14 cellular contexts compared by ENCODE assay signal in genomic region chr4:165060938-165061337, GRCh38. TPM values are rescaled to one million over a fixed set of nuclear protein-coding genes. Genes with fewer than 3 reads are reported as not detected.
DNase-seq lines count a peak whose midpoint lies in the region; ATAC-seq, FAIRE-seq and TF ChIP-seq lines count a peak whose summit lies in the region.
"Had no signal": no experiment of that assay in that cellular context is flagged by ENCODE, and none has a peak within 500 bp of the region (broad histone marks: within the 10 kb centered on the region; RNA-seq: fewer than 3 reads in every experiment).

No MANE protein-coding gene starts in this region.

- no peak for TF ChIP-seq EP300 in K562 (IDR thresholded peaks at IDR 0.05; ENCODE audit: low read length)

- H3K18ac ChIP-seq in mesenchymal stem cell (ENCODE audit: low read depth in 1 of 2, low read length in 2 of 2): no peak overlapping the region

- H3K14ac ChIP-seq in mesenchymal stem cell (ENCODE audit: low read length in 2 of 2): no peak overlapping the region

- H3K4me2 ChIP-seq in Loucy (ENCODE audit: low read depth, low read length, poor library complexity, severe bottlenecking) (no peak overlapping the region), K562 (ENCODE audit: insufficient read depth, low read length) (no peak overlapping the region), mesenchymal stem cell (ENCODE audit: low read length, poor library complexity, severe bottlenecking) (no peak overlapping the region)

- POLR2A ChIA-PET in Caco-2 (lab: Charles Lee): no interaction called here
- POLR2A ChIA-PET in K562 (lab: Yijun Ruan, JAX): no interaction called here
- POLR2A ChIA-PET in CD4-positive, alpha-beta T cell (lab: Charles Lee): no interaction called here

- WGBS in K562 (ENCODE audit: insufficient coverage, low coverage, missing lambda C conversion rate): 0% methylated on average over 1 of the region's 1 CpG
- WGBS in mesenchymal stem cell: 71% methylated on average over 1 of the region's 1 CpG

- no peak overlapping the region for H4K8ac ChIP-seq in mesenchymal stem cell (ENCODE audit: low read length)

- in situ Hi-C loops in K562 (cut with MboI): no loop called here

- H2BK120ac ChIP-seq in mesenchymal stem cell (ENCODE audit: low read depth, low read length): no peak overlapping the region

- H3K4me1 Mint-ChIP-seq in Caco-2 (ENCODE audit: low read depth, unreplicated experiment): no peaks in the 10 kb centered on the region
- no peaks in the 10 kb centered on the region for H3K4me1 Mint-ChIP-seq in CD4-positive, alpha-beta T cell (ENCODE audit: low read depth)

- H3K9me3 ChIP-seq in Caco-2: no peaks in the 10 kb centered on the region
- H3K9me3 ChIP-seq in Loucy (ENCODE audit: insufficient read depth, low read depth, low read length): no peaks in the 10 kb centered on the region
- no peaks in the 10 kb centered on the region for H3K9me3 ChIP-seq in K562 (replicated peaks; ENCODE audit: control insufficient read depth, insufficient read depth, low read depth, low read length)
- H3K9me3 ChIP-seq in mesenchymal stem cell (ENCODE audit: control insufficient read depth, low read length): no peaks in the 10 kb centered on the region
- H3K9me3 ChIP-seq in CD4-positive, alpha-beta T cell (ENCODE audit: control insufficient read depth, low read length): no peaks in the 10 kb centered on the region
- H3K9me3 ChIP-seq: gastrocnemius medialis had no signal

- H3K4me1 ChIP-seq in Caco-2: no peaks in the 10 kb centered on the region
- no peaks in the 10 kb centered on the region for H3K4me1 ChIP-seq in Loucy (ENCODE audit: insufficient read depth, low read length, poor library complexity, severe bottlenecking)
- no peaks in the 10 kb centered on the region for H3K4me1 ChIP-seq in K562 (replicated peaks in 1 of 2; ENCODE audit: control insufficient read depth in 2 of 2, insufficient read depth in 2 of 2, low read length in 2 of 2)
- no peaks in the 10 kb centered on the region for H3K4me1 ChIP-seq in mesenchymal stem cell (ENCODE audit: control insufficient read depth, insufficient read depth, low read depth, low read length)
- H3K4me1 ChIP-seq: gastrocnemius medialis had no signal

- no peak overlapping the region for H3K27ac ChIP-seq in K562 (ENCODE audit: extremely low read depth, low read depth, low read length)
- no peak overlapping the region for H3K27ac ChIP-seq in mesenchymal stem cell (ENCODE audit: low read length, poor library complexity, severe bottlenecking)
- no peak overlapping the region for H3K27ac ChIP-seq in substantia nigra (ENCODE audit: low read depth, low read length, poor library complexity, severe bottlenecking)
- H3K27ac ChIP-seq in CD4-positive, alpha-beta T cell (ENCODE audit: low read depth, low read length): no peak overlapping the region
- H3K27ac ChIP-seq: gastrocnemius medialis had no signal

- peaks cover 2% of the 10 kb centered on the region for H3K27me3 Mint-ChIP-seq in Caco-2 (ENCODE audit: insufficient read depth, unreplicated experiment)
- H3K27me3 Mint-ChIP-seq in CD4-positive, alpha-beta T cell: no peaks in the 10 kb centered on the region

- H3K36me3 ChIP-seq in Caco-2 (ENCODE audit: control insufficient read depth, insufficient read depth, low read length) (no peaks in the 10 kb centered on the region), Loucy (ENCODE audit: insufficient read depth, low read length) (no peaks in the 10 kb centered on the region), K562 (ENCODE audit: control insufficient read depth, insufficient read depth, low read length) (no peaks in the 10 kb centered on the region), mesenchymal stem cell (ENCODE audit: control insufficient read depth in 1 of 2, insufficient read depth in 2 of 2, low read depth in 1 of 2, low read length in 2 of 2) (no peaks in the 10 kb centered on the region)
- H3K36me3 ChIP-seq: gastrocnemius medialis had no signal

- no TSS peak for BruUV-seq in Caco-2 (replicated peaks; lab: Mats Ljungman, UMichigan)
- no TSS peak for BruUV-seq in K562 (replicated peaks; lab: Mats Ljungman, UMichigan)

- H2BK15ac ChIP-seq in mesenchymal stem cell (ENCODE audit: low read depth, poor library complexity, severe bottlenecking): no peak overlapping the region

- CTCF ChIA-PET in Caco-2 (lab: Charles Lee) (no interaction called here), K562 (lab: Yijun Ruan, JAX; ENCODE audit: low intra/inter-chr PET ratio) (no interaction called here)
- CTCF ChIA-PET in CD4-positive, alpha-beta T cell (lab: Charles Lee): no interaction called here

- H3K79me2 ChIP-seq in Loucy (ENCODE audit: insufficient read depth, low read length) (no peaks in the 10 kb centered on the region), K562 (ENCODE audit: control insufficient read depth, insufficient read depth, low read length) (no peaks in the 10 kb centered on the region)

- no peaks in the 10 kb centered on the region for H3K9me2 ChIP-seq in Loucy (replicated peaks; ENCODE audit: low read depth, low read length)

- H4K20me1 ChIP-seq in Loucy (ENCODE audit: insufficient read depth, low read length, poor library complexity, severe bottlenecking) (no peaks in the 10 kb centered on the region), K562 (replicated peaks; ENCODE audit: control insufficient read depth, insufficient read depth, low read length) (no peaks in the 10 kb centered on the region)

- no peaks in the 10 kb centered on the region for H3K36me3 Mint-ChIP-seq in Caco-2 (ENCODE audit: insufficient read depth, unreplicated experiment)
- H3K36me3 Mint-ChIP-seq in CD4-positive, alpha-beta T cell (ENCODE audit: low read depth): no peaks in the 10 kb centered on the region

- H2AFZ ChIP-seq in Loucy (ENCODE audit: low read length) (no peak overlapping the region), K562 (ENCODE audit: low read depth, low read length) (no peak overlapping the region), mesenchymal stem cell (ENCODE audit: low read depth, low read length) (no peak overlapping the region)

- H3F3A ChIP-seq in Loucy (ENCODE audit: low read depth): no peaks in the 10 kb centered on the region

- no peak for ATAC-seq in K562
- no peak for ATAC-seq in CD4-positive, alpha-beta T cell (ENCODE audit: poor library complexity)
- ATAC-seq: gastrocnemius medialis, left colon had no signal

- H3K27ac Mint-ChIP-seq in Caco-2 (ENCODE audit: unreplicated experiment): no peak overlapping the region
- H3K27ac Mint-ChIP-seq in CD4-positive, alpha-beta T cell: no peak overlapping the region

- H4K91ac ChIP-seq in mesenchymal stem cell (ENCODE audit: low read length): no peak overlapping the region

- H3K9me3 Mint-ChIP-seq in Caco-2 (ENCODE audit: unreplicated experiment): no peaks in the 10 kb centered on the region
- no peaks in the 10 kb centered on the region for H3K9me3 Mint-ChIP-seq in CD4-positive, alpha-beta T cell

- TF ChIP-seq RAD21 in K562 (CRISPR knock-in tag; conservative IDR thresholded peaks at IDR 0.05 in 1 of 2, IDR thresholded peaks at IDR 0.05 in 1 of 2): peak in 1 of 2 experiments; percentile 23; a peak in 2 of 4 replicates

- H3K4ac ChIP-seq in mesenchymal stem cell (ENCODE audit: low read depth in 1 of 2, low read length in 2 of 2): no peak overlapping the region

- H3K9me1 ChIP-seq in K562 (ENCODE audit: control insufficient read depth, insufficient read depth, low read length): no peaks in the 10 kb centered on the region

- H3K27me3 ChIP-seq in Caco-2 (replicated peaks; ENCODE audit: control insufficient read depth, insufficient read depth, low read length): no peaks in the 10 kb centered on the region
- H3K27me3 ChIP-seq in Loucy (ENCODE audit: insufficient read depth, low read length, poor library complexity, severe bottlenecking): no peaks in the 10 kb centered on the region
- peaks cover 7 to 15% of the 10 kb centered on the region in 2 experiments; a peak in 3 of 5 replicates for H3K27me3 ChIP-seq in K562 (ENCODE audit: control insufficient read depth in 2 of 2, insufficient read depth in 2 of 2, low read length in 2 of 2)
- no peaks in the 10 kb centered on the region for H3K27me3 ChIP-seq in mesenchymal stem cell (ENCODE audit: control insufficient read depth in 1 of 2, insufficient read depth in 1 of 2, low read length in 2 of 2)
- H3K27me3 ChIP-seq in CD4-positive, alpha-beta T cell (ENCODE audit: control insufficient read depth, insufficient read depth, low read length): no peaks in the 10 kb centered on the region
- H3K27me3 ChIP-seq: gastrocnemius medialis had no signal

- FAIRE-seq in K562 (lab: Jason Lieb, UNC): no peak
- FAIRE-seq: GM12892 had no signal

- TF ChIP-seq POLR2A in K562 (conservative IDR thresholded peaks at IDR 0.05): no peak

- H2BK5ac ChIP-seq in mesenchymal stem cell (ENCODE audit: low read depth, low read length, poor library complexity, severe bottlenecking): no peak overlapping the region

- H3K79me1 ChIP-seq in mesenchymal stem cell (replicated peaks; ENCODE audit: low read length, poor library complexity, severe bottlenecking): no peaks in the 10 kb centered on the region

- intact Hi-C loops in Caco-2 (cut with micrococcal nuclease; ENCODE audit: unreplicated experiment) (loop anchor here (1.0 kb wide), 1 partner anchor 123 kb away; no protein-coding TSS in a partner anchor), K562 (cut with micrococcal nuclease) (no loop called here)
- intact Hi-C loops in CD4-positive, alpha-beta T cell (cut with DNase I, micrococcal nuclease): no loop called here

- no peak for DNase-seq in Caco-2
- no peak for DNase-seq in K562 (ENCODE audit: extremely low read depth in 1 of 4, low spot score in 3 of 4)
- DNase-seq in mesenchymal stem cell: peak; percentile 1
- DNase-seq in substantia nigra (lab: John Stamatoyannopoulos, UW): no peak
- no peak for DNase-seq in CD4-positive, alpha-beta T cell
- no peak for DNase-seq in DMS153 (lab: John Stamatoyannopoulos, UW)
- DNase-seq in NCI-H1417 (lab: John Stamatoyannopoulos, UW): no peak
- DNase-seq: COR-L47, gastrocnemius medialis, left colon, NCI-H446 treated with DMSO at 0.1 percent for 48 hours had no signal

- no peak overlapping the region for H2AK5ac ChIP-seq in mesenchymal stem cell (ENCODE audit: low read length, severe bottlenecking)

- no peak overlapping the region for H3K4me3 ChIP-seq in Caco-2 (ENCODE audit: low read depth, low read length)
- no peak overlapping the region for H3K4me3 ChIP-seq in Loucy (ENCODE audit: low read length, poor library complexity, severe bottlenecking)
- no peak overlapping the region for H3K4me3 ChIP-seq in K562
- H3K4me3 ChIP-seq in mesenchymal stem cell (ENCODE audit: insufficient read depth in 1 of 2, low read depth in 1 of 2, low read length in 2 of 2): no peak overlapping the region
- H3K4me3 ChIP-seq: gastrocnemius medialis had no signal

- H3K23ac ChIP-seq in mesenchymal stem cell (ENCODE audit: low read length in 2 of 2): no peak overlapping the region

- H3K4me3 Mint-ChIP-seq in Caco-2 (ENCODE audit: unreplicated experiment): no peak overlapping the region
- no peak overlapping the region for H3K4me3 Mint-ChIP-seq in CD4-positive, alpha-beta T cell

- TF ChIP-seq CTCF in Caco-2 (IDR thresholded peaks at IDR 0.05; ENCODE audit: insufficient read depth in 1 of 2, low read depth in 1 of 2, low read length in 1 of 2, severe bottlenecking in 1 of 2, unreplicated experiment in 1 of 2): peak; percentile 19 to 21
- peak; percentile 56 for TF ChIP-seq CTCF in Loucy (conservative IDR thresholded peaks at IDR 0.05; ENCODE audit: low read length)
- TF ChIP-seq CTCF in K562 (IDR thresholded peaks at IDR 0.05 in 2 of 3, conservative IDR thresholded peaks at IDR 0.05 in 1 of 3; ENCODE audit: insufficient read depth in 2 of 3, low read depth in 1 of 3, low read length in 3 of 3): peak in 2 of 3 experiments; percentile 18 to 33; a peak in 2 of 6 replicates
- TF ChIP-seq CTCF in CD4-positive, alpha-beta T cell (IDR thresholded peaks at IDR 0.05): no peak

- no peak overlapping the region for H2BK12ac ChIP-seq in mesenchymal stem cell (ENCODE audit: low read length in 2 of 2)

- H3K9ac ChIP-seq in Loucy (ENCODE audit: low read depth, low read length, poor library complexity, severe bottlenecking) (no peak overlapping the region), K562 (ENCODE audit: insufficient read depth in 1 of 2, low read depth in 2 of 2, low read length in 2 of 2) (no peak overlapping the region), mesenchymal stem cell (ENCODE audit: low read length) (no peak overlapping the region)

RNA-seq across cellular contexts. Expression of gene TRIM75, which starts 7.3 kb away (rescaled TPM):
- total RNA-seq in Caco-2 (2022) (not detected in 2 replicates), K562 (2014; rRNA removed) (not detected in 2 replicates), K562 (2014; rRNA removed; fragmentation: Illumina TruSeq; extraction: Trizol) (not detected in 2 replicates), K562 (2015; rRNA removed; fragmentation: Illumina TruSeq; extraction: Trizol) (not detected in 2 replicates), K562 (2021) (not detected in 2 replicates)
- total RNA-seq in K562 (2011; cell fraction: chromatin; rRNA removed; ENCODE audit: low replicate concordance): not detected in 2 replicates
- not detected in 2 replicates for total RNA-seq in K562 (2011; cell fraction: nucleolus; rRNA removed)
- not detected in 2 replicates for total RNA-seq in K562 (2011; cell fraction: nucleoplasm; rRNA removed)
- polyA plus RNA-seq in K562 (2011; rRNA removed) (not detected in 2 replicates), K562 (2014; fragmentation: Illumina TruSeq; extraction: Trizol) (not detected in 2 replicates), K562 (2014; fragmentation: Nextera tagmentation; extraction: Ambion mirVana) (not detected), K562 (2014; rRNA removed) (not detected in 2 replicates)
- polyA plus RNA-seq in K562 (2011; cell fraction: cytosol; rRNA removed): not detected in 2 replicates
- polyA plus RNA-seq in K562 (2011; cell fraction: nucleus; rRNA removed): not detected in 2 replicates
- not detected in 2 replicates for polyA plus RNA-seq in K562 (2012)
- polyA minus RNA-seq in K562 (2011; rRNA and poly(A)+ RNA removed): not detected in 2 replicates
- polyA minus RNA-seq in K562 (2011; cell fraction: cytosol; rRNA and poly(A)+ RNA removed): not detected in 2 replicates
- not detected in 2 replicates for polyA minus RNA-seq in K562 (2011; cell fraction: nucleus; rRNA and poly(A)+ RNA removed)
- not detected for polyA plus RNA-seq in mesenchymal stem cell (2013, experiment 1 of 2)
- polyA plus RNA-seq in mesenchymal stem cell (2013, experiment 2 of 2): not detected
- not detected for total RNA-seq in CD4-positive, alpha-beta T cell
- total RNA-seq: gastrocnemius medialis, left colon had no signal
- polyA plus RNA-seq: neural cell had no signal

RNA-seq across cellular contexts. Expression of gene TRIM60, which starts 29.1 kb away (rescaled TPM):
- not detected in 2 replicates for total RNA-seq in Caco-2 (2022)
- total RNA-seq in K562 (2011; cell fraction: chromatin; rRNA removed; ENCODE audit: low replicate concordance): not detected in 2 replicates
- not detected in 2 replicates for total RNA-seq in K562 (2011; cell fraction: nucleolus; rRNA removed)
- total RNA-seq in K562 (2011; cell fraction: nucleoplasm; rRNA removed): not detected in 2 replicates
- total RNA-seq in K562 (2014; rRNA removed): not detected in 2 replicates
- total RNA-seq in K562 (2014; rRNA removed; fragmentation: Illumina TruSeq; extraction: Trizol): not detected in 2 replicates
- not detected in 2 replicates for total RNA-seq in K562 (2015; rRNA removed; fragmentation: Illumina TruSeq; extraction: Trizol)
- total RNA-seq in K562 (2021): not detected in 2 replicates
- polyA plus RNA-seq in K562 (2011; rRNA removed): not detected in 2 replicates
- polyA plus RNA-seq in K562 (2011; cell fraction: cytosol; rRNA removed): not detected in 2 replicates
- polyA plus RNA-seq in K562 (2011; cell fraction: nucleus; rRNA removed): not detected in 2 replicates
- 0.04 TPM in 1 of 2 replicates, not detected in the other for polyA plus RNA-seq in K562 (2012)
- not detected in 2 replicates for polyA plus RNA-seq in K562 (2014; fragmentation: Illumina TruSeq; extraction: Trizol)
- not detected for polyA plus RNA-seq in K562 (2014; fragmentation: Nextera tagmentation; extraction: Ambion mirVana)
- polyA plus RNA-seq in K562 (2014; rRNA removed): not detected in 2 replicates
- polyA minus RNA-seq in K562 (2011; rRNA and poly(A)+ RNA removed): not detected in 2 replicates
- not detected in 2 replicates for polyA minus RNA-seq in K562 (2011; cell fraction: cytosol; rRNA and poly(A)+ RNA removed)
- not detected in 2 replicates for polyA minus RNA-seq in K562 (2011; cell fraction: nucleus; rRNA and poly(A)+ RNA removed)
- not detected for polyA plus RNA-seq in mesenchymal stem cell (2013, experiment 1 of 2)
- polyA plus RNA-seq in mesenchymal stem cell (2013, experiment 2 of 2): not detected
- not detected for total RNA-seq in CD4-positive, alpha-beta T cell
- total RNA-seq: gastrocnemius medialis, left colon had no signal
- polyA plus RNA-seq: neural cell had no signal

RNA-seq across cellular contexts. Expression of gene TMEM192, which starts 51.7 kb away (rescaled TPM):
- total RNA-seq in Caco-2 (2022) (18.6 and 19.4 TPM in 2 replicates), K562 (2014; rRNA removed) (7.9 and 13.7 TPM in 2 replicates), K562 (2014; rRNA removed; fragmentation: Illumina TruSeq; extraction: Trizol) (19.5 and 19.9 TPM in 2 replicates), K562 (2015; rRNA removed; fragmentation: Illumina TruSeq; extraction: Trizol) (20.0 and 20.6 TPM in 2 replicates), K562 (2021) (13.2 and 15.2 TPM in 2 replicates)
- total RNA-seq in K562 (2011; cell fraction: chromatin; rRNA removed; ENCODE audit: low replicate concordance): 16.3 and 18.3 TPM in 2 replicates
- 10.3 and 11.7 TPM in 2 replicates for total RNA-seq in K562 (2011; cell fraction: nucleolus; rRNA removed)
- total RNA-seq in K562 (2011; cell fraction: nucleoplasm; rRNA removed): 20.1 and 20.8 TPM in 2 replicates
- polyA plus RNA-seq in K562 (2011; rRNA removed) (20.8 and 28.5 TPM in 2 replicates), K562 (2014; fragmentation: Illumina TruSeq; extraction: Trizol) (24.1 and 25.5 TPM in 2 replicates), K562 (2014; fragmentation: Nextera tagmentation; extraction: Ambion mirVana) (1 to 10 TPM; 4.4 to 4.5 TPM), K562 (2014; rRNA removed) (13.3 TPM in 2 replicates)
- 14.1 and 18.6 TPM in 2 replicates for polyA plus RNA-seq in K562 (2011; cell fraction: cytosol; rRNA removed)
- 4.6 and 4.7 TPM in 2 replicates for polyA plus RNA-seq in K562 (2011; cell fraction: nucleus; rRNA removed)
- 12.0 and 14.0 TPM in 2 replicates for polyA plus RNA-seq in K562 (2012)
- 22.1 and 23.0 TPM in 2 replicates for polyA minus RNA-seq in K562 (2011; rRNA and poly(A)+ RNA removed)
- polyA minus RNA-seq in K562 (2011; cell fraction: cytosol; rRNA and poly(A)+ RNA removed): 5.8 and 10.6 TPM in 2 replicates
- polyA minus RNA-seq in K562 (2011; cell fraction: nucleus; rRNA and poly(A)+ RNA removed): 1.3 and 2.2 TPM in 2 replicates
- 22.3 TPM for polyA plus RNA-seq in mesenchymal stem cell (2013, experiment 1 of 2)
- polyA plus RNA-seq in mesenchymal stem cell (2013, experiment 2 of 2): 24.4 TPM
- 1 to 10 TPM; 4.6 to 4.7 TPM for total RNA-seq in CD4-positive, alpha-beta T cell
